ENCODE assay signal across 17 cellular contexts in genomic region chr3:99094611-99095010, GRCh38.
"Had no signal": no experiment of that assay in that cellular context is flagged by ENCODE, and none has a peak within 500 bp of the region (broad histone marks: within the 10 kb centered on the region; RNA-seq: fewer than 3 reads in every experiment).

No MANE protein-coding gene starts in this region.

- DNase-seq: effector memory CD4-positive, alpha-beta T cell; foreskin keratinocyte; immature natural killer cell; kidney; mesendoderm; naive thymus-derived CD8-positive, alpha-beta T cell; right cardiac atrium; stimulated activated CD4-positive, alpha-beta T cell treated with anti-CD3 and anti-CD28 coated beads, Interleukin-2, amount 100 ng/mL, for 48 hours; stimulated activated naive CD4-positive, alpha-beta T cell treated with Interleukin-2 at 50 U/mL for 16 hours; thyroid gland; upper lobe of left lung; uterus had no signal

- H3K4me1 ChIP-seq: esophagus muscularis mucosa, foreskin keratinocyte, thyroid gland, upper lobe of left lung, uterus had no signal

- H3K4me3 Mint-ChIP-seq: immature natural killer cell; naive thymus-derived CD8-positive, alpha-beta T cell had no signal

- H3K27ac ChIP-seq: epithelial cell of prostate, esophagus muscularis mucosa, foreskin keratinocyte, neutrophil, thyroid gland, upper lobe of left lung, uterus had no signal

- H3K27me3 ChIP-seq: esophagus muscularis mucosa, foreskin keratinocyte, neutrophil, thyroid gland, upper lobe of left lung, uterus had no signal

- H3K36me3 ChIP-seq: esophagus muscularis mucosa, neutrophil, thyroid gland, upper lobe of left lung, uterus had no signal

- ATAC-seq: foreskin keratinocyte; naive thymus-derived CD8-positive, alpha-beta T cell; right cardiac atrium had no signal

- H3K4me2 ChIP-seq: smooth muscle cell had no signal

- H3K27ac Mint-ChIP-seq: immature natural killer cell; naive thymus-derived CD8-positive, alpha-beta T cell; progenitor cell of endocrine pancreas had no signal

- H3K27me3 Mint-ChIP-seq: progenitor cell of endocrine pancreas had no signal

- H3K4me1 Mint-ChIP-seq: immature natural killer cell; naive thymus-derived CD8-positive, alpha-beta T cell had no signal

- H3K4me3 ChIP-seq: esophagus muscularis mucosa, smooth muscle cell, thyroid gland, upper lobe of left lung, uterus had no signal

- H3K9me3 ChIP-seq: esophagus muscularis mucosa, neutrophil, thyroid gland, upper lobe of left lung, uterus had no signal

- H3K36me3 Mint-ChIP-seq: immature natural killer cell; naive thymus-derived CD8-positive, alpha-beta T cell had no signal
